19 cellular contexts compared by ENCODE assay signal in the genomic region with DNA sequence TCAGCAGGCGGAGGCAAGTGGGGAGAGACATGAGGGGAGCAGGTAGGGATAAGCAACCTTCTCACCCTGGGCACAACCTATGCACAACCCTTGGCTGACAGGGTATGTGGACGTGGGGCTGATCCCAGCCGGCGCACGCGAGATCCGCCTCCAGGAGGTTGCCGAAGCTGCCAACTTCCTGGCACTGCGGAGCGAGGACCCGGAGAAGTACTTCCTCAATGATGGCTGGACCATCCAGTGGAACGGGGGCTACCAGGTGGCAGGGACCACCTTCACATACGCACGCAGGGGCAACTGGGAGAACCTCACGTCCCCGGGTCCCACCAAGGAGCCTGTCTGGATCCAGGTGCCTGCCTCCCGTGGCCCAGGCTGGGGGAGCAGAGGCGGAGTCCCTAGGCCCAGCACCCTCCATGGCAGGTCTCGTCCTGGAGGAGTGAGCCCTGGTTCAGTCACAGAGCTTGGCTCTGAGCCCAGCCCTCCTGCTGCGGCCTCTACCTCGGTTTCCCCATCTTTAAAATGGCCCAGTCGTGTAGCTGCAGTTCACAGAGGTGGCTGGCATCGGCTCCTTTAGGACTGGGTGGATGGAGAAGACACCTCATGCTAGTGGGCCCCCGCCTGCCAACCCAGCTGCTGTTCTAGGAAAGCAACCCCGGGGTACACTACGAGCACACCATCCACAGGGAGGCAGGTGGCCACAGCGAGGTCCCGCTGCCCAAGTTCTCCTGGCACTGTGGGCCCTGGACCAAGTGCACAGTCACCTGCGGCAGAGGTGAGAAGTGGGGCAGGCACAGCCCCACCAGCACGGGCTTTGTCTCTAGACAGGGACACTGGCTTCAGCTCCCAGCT.
"Had no signal": no experiment of that assay in that cellular context is flagged by ENCODE, and none has a peak within 500 bp of the region (broad histone marks: within the 10 kb centered on the region; RNA-seq: fewer than 3 reads in every experiment).

No MANE protein-coding gene starts in this region.

- H3K9me3 ChIP-seq: left ventricle myocardium inferior, neutrophil, tibial artery, upper lobe of right lung had no signal

- H3K4me3 ChIP-seq: coronary artery, left ventricle myocardium inferior, lung, skin epidermis, tibial artery, upper lobe of right lung had no signal

- H3K36me3 ChIP-seq: left ventricle myocardium inferior, neutrophil, tibial artery, upper lobe of right lung had no signal

- H3K4me1 ChIP-seq: foreskin keratinocyte, left ventricle myocardium inferior, upper lobe of right lung had no signal

- H3K27me3 ChIP-seq: upper lobe of right lung had no signal

- DNase-seq: effector CD4-positive, alpha-beta T cell; erythroblast; foreskin keratinocyte; immature natural killer cell; left cardiac atrium; left ventricle myocardium inferior; mesenchymal stem cell; naive B cell; stimulated activated CD4-positive, alpha-beta T cell treated with anti-CD3 and anti-CD28 coated beads, Interleukin-2, amount 100 ng/mL, for 24 hours; stimulated activated naive CD4-positive, alpha-beta T cell treated with Interleukin-2 at 50 U/mL for 16 hours; upper lobe of right lung had no signal

- ATAC-seq: foreskin keratinocyte, left cardiac atrium, sciatic nerve, upper lobe of right lung had no signal

- H3K27ac ChIP-seq: coronary artery, foreskin keratinocyte, left ventricle myocardium inferior, neutrophil, skin epidermis, tibial artery, upper lobe of right lung had no signal

- FAIRE-seq: endothelial cell of umbilical vein, keratinocyte had no signal
